9 cellular contexts compared by ENCODE assay signal in the genomic region with DNA sequence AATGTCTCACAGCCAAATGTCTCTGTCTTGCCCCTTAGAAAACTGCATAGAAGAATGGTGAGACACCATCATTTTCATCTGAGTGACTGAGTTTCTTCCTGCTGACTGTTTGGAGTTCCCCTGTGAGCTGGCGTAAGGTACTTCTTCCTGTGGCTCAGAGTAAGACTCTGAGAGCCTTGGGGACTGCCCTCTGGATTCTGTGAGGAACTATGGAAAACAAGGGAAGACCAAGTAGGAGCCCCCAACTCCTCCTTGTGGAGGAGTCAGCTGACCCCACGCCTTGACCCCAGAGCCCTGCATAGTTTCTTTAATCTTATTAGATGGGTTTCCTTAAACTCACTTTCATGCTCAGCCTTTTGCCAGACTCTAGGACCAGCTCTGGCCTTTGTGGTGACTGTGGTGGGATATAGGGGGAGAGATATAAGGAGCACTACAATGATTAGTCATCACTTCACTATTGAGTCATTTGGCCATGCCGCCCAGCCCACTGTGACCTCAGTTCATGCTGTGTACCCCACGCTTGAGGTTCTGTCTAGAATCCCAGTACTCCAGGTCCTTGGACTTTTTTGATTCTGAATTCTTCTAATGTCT. TPM values are rescaled to one million over a fixed set of nuclear protein-coding genes. Genes with fewer than 3 reads are reported as not detected.
A peak's percentile ranks its signal among the peaks of the same experiment; 100 is the strongest.
DNase-seq lines count a peak whose midpoint lies in the region; ATAC-seq lines count a peak whose summit lies in the region.
"Had no signal": no experiment of that assay in that cellular context is flagged by ENCODE, and none has a peak within 500 bp of the region (broad histone marks: within the 10 kb centered on the region; RNA-seq: fewer than 3 reads in every experiment).

No MANE protein-coding gene starts in this region.

- peak; percentile 75 for ATAC-seq in HG03135 (IDR thresholded peaks at IDR 0.05; ENCODE audit: unreplicated experiment)

- H3K9me3 ChIP-seq in effector memory CD4-positive, alpha-beta T cell (ENCODE audit: control insufficient read depth, low read length), result no peaks in the 10 kb centered on the region

- H3K27me3 ChIP-seq in effector memory CD4-positive, alpha-beta T cell (replicated peaks; ENCODE audit: control insufficient read depth, insufficient read depth, low read length, poor library complexity, severe bottlenecking), result no peaks in the 10 kb centered on the region

- DNase-seq in NK-92 treated with Interleukin-12 subunit alpha and Interleukin-12 subunit beta, amount 100 ng/mL, for 24 hours (lab: John Stamatoyannopoulos, UW), result peak; percentile 59
- DNase-seq in NK-92 (lab: John Stamatoyannopoulos, UW; ENCODE audit: unreplicated experiment) (no peak), UCSD-AML1 (lab: John Stamatoyannopoulos, UW; ENCODE audit: unreplicated experiment) (peak; percentile 11), LoVo (ENCODE audit: low spot score) (no peak), SK-N-DZ (ENCODE audit: low spot score) (no peak)
- DNase-seq in effector memory CD4-positive, alpha-beta T cell, result peak in 1 of 3 donors; percentile 31
- DNase-seq in stimulated activated CD8-positive, alpha-beta memory T cell treated with anti-CD3 and anti-CD28 coated beads, Interleukin-7, amount 100 ng/mL, for 48 hours (ENCODE audit: extremely low read depth in 1 of 2, low read depth in 1 of 2), result peak; percentile 55 to 80

- peaks cover 12% of the 10 kb centered on the region for H3K4me1 ChIP-seq in effector memory CD4-positive, alpha-beta T cell (ENCODE audit: control insufficient read depth, insufficient read depth, low read length, poor library complexity, severe bottlenecking)

- no peaks in the 10 kb centered on the region for H3K36me3 ChIP-seq in effector memory CD4-positive, alpha-beta T cell (ENCODE audit: control insufficient read depth, insufficient read depth, low read length)

- no peak overlapping the region for H3K4me3 ChIP-seq in effector memory CD4-positive, alpha-beta T cell (ENCODE audit: insufficient read depth, low read depth, low read length, poor library complexity, severe bottlenecking)

- peak overlapping the region; percentile 38 for H3K27ac ChIP-seq in effector memory CD4-positive, alpha-beta T cell (ENCODE audit: insufficient read depth, low read length, poor library complexity, severe bottlenecking)
- H3K27ac ChIP-seq: 22Rv1 had no signal

RNA-seq across cellular contexts. Expression of a gene that starts 51.8 kb away (rescaled TPM):
- 24.7 and 30.0 TPM in 2 replicates for polyA plus RNA-seq in SK-N-DZ (2014; cell fraction: cytosol; rRNA removed)
- polyA plus RNA-seq in SK-N-DZ (2014; cell fraction: nucleus; rRNA removed), result 52.3 and 53.1 TPM in 2 replicates

Comparison
In these comparisons a context has a peak if more than half of its experiments do, and no peak if none do; other contexts are left out.
1. DNase-seq: peak in NK-92 treated with Interleukin-12 subunit alpha and Interleukin-12 subunit beta, amount 100 ng/mL, for 24 hours (single experiment), UCSD-AML1 (single experiment) and stimulated activated CD8-positive, alpha-beta memory T cell treated with anti-CD3 and anti-CD28 coated beads, Interleukin-7, amount 100 ng/mL, for 48 hours (2 of 2); none in NK-92 (single experiment), LoVo (single experiment) and SK-N-DZ (single experiment).